Comparison of ENCODE assay signal across 9 cellular contexts in genomic region chr10:69389827-69390490, GRCh38. TPM values are rescaled to one million over a fixed set of nuclear protein-coding genes. Genes with fewer than 3 reads are reported as not detected.
DNase-seq lines count a peak whose midpoint lies in the region; ATAC-seq, FAIRE-seq and TF ChIP-seq lines count a peak whose summit lies in the region.
"Had no signal": no experiment of that assay in that cellular context is flagged by ENCODE, and none has a peak within 500 bp of the region (broad histone marks: within the 10 kb centered on the region; RNA-seq: fewer than 3 reads in every experiment).

No MANE protein-coding gene starts in this region.

- no peak for TF ChIP-seq POLR2A in adrenal gland (IDR thresholded peaks at IDR 0.05)

- no peaks in the 10 kb centered on the region for H3K27me3 ChIP-seq in CD4-positive, alpha-beta memory T cell (ENCODE audit: insufficient read depth, low read length)
- H3K27me3 ChIP-seq in HUES6 (ENCODE audit: control insufficient read depth, insufficient read depth, low read length) (no peaks in the 10 kb centered on the region), adrenal gland (no peaks in the 10 kb centered on the region), small intestine (ENCODE audit: control insufficient read depth in 2 of 2, insufficient read depth in 2 of 2, low read length in 2 of 2) (no peaks in the 10 kb centered on the region)

- no peaks in the 10 kb centered on the region for H3K9me3 ChIP-seq in CD4-positive, alpha-beta memory T cell (ENCODE audit: control insufficient read depth in 1 of 2, low read length in 2 of 2)
- H3K9me3 ChIP-seq in HUES6 (ENCODE audit: control insufficient read depth, insufficient read depth, low read depth, low read length) (no peaks in the 10 kb centered on the region), adrenal gland (replicated peaks in 1 of 3) (no peaks in the 10 kb centered on the region), small intestine (ENCODE audit: control insufficient read depth, low read depth) (no peaks in the 10 kb centered on the region)

- H3K9me3 Mint-ChIP-seq in CD4-positive, alpha-beta memory T cell: no peaks in the 10 kb centered on the region
- H3K9me3 Mint-ChIP-seq in activated naive CD8-positive, alpha-beta T cell treated with anti-CD3 and anti-CD28 coated beads for 36 hours: no peaks in the 10 kb centered on the region

- H3K36me3 ChIP-seq in CD4-positive, alpha-beta memory T cell (ENCODE audit: insufficient read depth, low read length): peaks cover 55% of the 10 kb centered on the region
- H3K36me3 ChIP-seq in HUES6 (ENCODE audit: control insufficient read depth, insufficient read depth, low read length) (peaks cover 78% of the 10 kb centered on the region), adrenal gland (replicated peaks in 1 of 2) (peaks cover 0 to 63% of the 10 kb centered on the region in 2 donors), small intestine (ENCODE audit: control insufficient read depth in 2 of 2, insufficient read depth in 2 of 2, low read length in 2 of 2) (peaks cover 0 to 13% of the 10 kb centered on the region in 2 donors)

- peaks cover 15% of the 10 kb centered on the region for H3K4me1 ChIP-seq in CD4-positive, alpha-beta memory T cell (ENCODE audit: insufficient read depth, low read length)
- H3K4me1 ChIP-seq in HUES6 (ENCODE audit: control insufficient read depth, insufficient read depth, low read length): peaks cover 26% of the 10 kb centered on the region
- no peaks in the 10 kb centered on the region for H3K4me1 ChIP-seq in adrenal gland (replicated peaks in 1 of 2)
- H3K4me1 ChIP-seq in small intestine (ENCODE audit: control insufficient read depth in 2 of 2, insufficient read depth in 1 of 2, low read depth in 1 of 2, low read length in 1 of 2): no peaks in the 10 kb centered on the region

- H3K27ac ChIP-seq in CD4-positive, alpha-beta memory T cell (ENCODE audit: low read depth, low read length): no peak overlapping the region
- H3K27ac ChIP-seq in HUES6 (ENCODE audit: low read depth, low read length) (0 out of 2 replicates have a peak overlapping the region, but pooled peaks have one; percentile 16), adrenal gland (no peak overlapping the region), small intestine (ENCODE audit: low read depth in 1 of 2, low read length in 1 of 2) (no peak overlapping the region)

- peaks cover 9 to 17% (median 11%) of the 10 kb centered on the region in 4 donors for H3K4me1 Mint-ChIP-seq in CD4-positive, alpha-beta memory T cell
- H3K4me1 Mint-ChIP-seq in activated naive CD8-positive, alpha-beta T cell treated with anti-CD3 and anti-CD28 coated beads for 36 hours: peaks cover 14% of the 10 kb centered on the region

- H3K4me3 Mint-ChIP-seq in CD4-positive, alpha-beta memory T cell: no peak overlapping the region
- no peak overlapping the region for H3K4me3 Mint-ChIP-seq in activated naive CD8-positive, alpha-beta T cell treated with anti-CD3 and anti-CD28 coated beads for 36 hours

- peak overlapping the region; percentile 19 to 92 (median 44) for H3K27ac Mint-ChIP-seq in CD4-positive, alpha-beta memory T cell
- H3K27ac Mint-ChIP-seq in activated naive CD8-positive, alpha-beta T cell treated with anti-CD3 and anti-CD28 coated beads for 36 hours: peak overlapping the region; percentile 84

- POLR2A ChIA-PET in CD4-positive, alpha-beta memory T cell (lab: Charles Lee; ENCODE audit: partially characterized antibody): interaction anchor here (1.0 to 1.3 kb wide), 4 partner anchors 31 to 161 kb away, joined by 3 to 5 read pairs (median 4); no protein-coding TSS in a partner anchor

- ATAC-seq in HG02852 (IDR thresholded peaks at IDR 0.05; ENCODE audit: unreplicated experiment) (no peak), GM19035 (IDR thresholded peaks at IDR 0.05; ENCODE audit: unreplicated experiment) (no peak)

- CTCF ChIA-PET in CD4-positive, alpha-beta memory T cell (lab: Charles Lee; ENCODE audit: partially characterized antibody): interaction anchor here (0.5 to 7.1 kb wide), 14 partner anchors 9 to 284 kb away, joined by 3 to 148 read pairs (median 4); no protein-coding TSS in a partner anchor

- 73 to 82% (median 79%) methylated on average over 3 to 8 of the region's 8 CpGs for WGBS in adrenal gland, 4 donors
- WGBS in small intestine, 3 donors: 71 to 80% (median 79%) methylated on average over 8 of the region's 8 CpGs

- H3K27me3 Mint-ChIP-seq in CD4-positive, alpha-beta memory T cell: no peaks in the 10 kb centered on the region
- no peaks in the 10 kb centered on the region for H3K27me3 Mint-ChIP-seq in activated naive CD8-positive, alpha-beta T cell treated with anti-CD3 and anti-CD28 coated beads for 36 hours

- intact Hi-C loops in CD4-positive, alpha-beta memory T cell (cut with micrococcal nuclease): no loop called here
- intact Hi-C loops in adrenal gland (cut with DNase I): loop anchor here in 1 of 2 donors (5.0 kb wide), 1 partner anchor 153 kb away; no protein-coding TSS in a partner anchor

- peaks cover 52 to 75% of the 10 kb centered on the region in 2 donors for H3K36me3 Mint-ChIP-seq in CD4-positive, alpha-beta memory T cell
- peaks cover 37% of the 10 kb centered on the region for H3K36me3 Mint-ChIP-seq in activated naive CD8-positive, alpha-beta T cell treated with anti-CD3 and anti-CD28 coated beads for 36 hours

- no peak overlapping the region for H3K4me3 ChIP-seq in CD4-positive, alpha-beta memory T cell (ENCODE audit: low read length in 2 of 2)
- H3K4me3 ChIP-seq in HUES6 (ENCODE audit: low read depth, low read length): no peak overlapping the region
- no peak overlapping the region for H3K4me3 ChIP-seq in adrenal gland
- H3K4me3 ChIP-seq in small intestine (ENCODE audit: low read depth in 1 of 2, low read length in 2 of 2): no peak overlapping the region

- no peak for TF ChIP-seq CTCF in adrenal gland (IDR thresholded peaks at IDR 0.05)

- no peak for DNase-seq in CD4-positive, alpha-beta memory T cell
- DNase-seq in activated naive CD8-positive, alpha-beta T cell treated with anti-CD3 and anti-CD28 coated beads for 36 hours: no peak
- peak; percentile 70 for DNase-seq in islet precursor cell
- DNase-seq in adrenal gland: no peak
- no peak for DNase-seq in small intestine

- no peak overlapping the region for H3K9ac ChIP-seq in HUES6 (ENCODE audit: low read length)

- no peak for FAIRE-seq in small intestine (lab: Jason Lieb, UNC)
- FAIRE-seq: HTR-8/SVneo had no signal

RNA-seq across cellular contexts. Expression of gene TACR2, which starts 26.8 kb away (rescaled TPM):
- total RNA-seq in CD4-positive, alpha-beta memory T cell: under 1 TPM in 1 of 2 experiments, not detected in 1; 0.19 TPM
- polyA plus RNA-seq in CD4-positive, alpha-beta memory T cell: under 1 TPM in 1 of 2 donors, not detected in 1; 0.17 TPM
- not detected for total RNA-seq in activated naive CD8-positive, alpha-beta T cell treated with anti-CD3 and anti-CD28 coated beads for 36 hours
- total RNA-seq in adrenal gland: under 1 TPM in 6 of 8 donors, not detected in 2; 0.11 to 0.55 (median 0.35) TPM
- polyA plus RNA-seq in adrenal gland: under 1 TPM in 2 of 3 donors, not detected in 1; 0.33 to 0.37 TPM
- polyA plus RNA-seq in small intestine: 1 to 10 TPM in 1 of 3 donors, under 1 TPM in 1, not detected in 1; 0.81 to 4.0 TPM
